16 cellular contexts compared by ENCODE assay signal in the genomic region with DNA sequence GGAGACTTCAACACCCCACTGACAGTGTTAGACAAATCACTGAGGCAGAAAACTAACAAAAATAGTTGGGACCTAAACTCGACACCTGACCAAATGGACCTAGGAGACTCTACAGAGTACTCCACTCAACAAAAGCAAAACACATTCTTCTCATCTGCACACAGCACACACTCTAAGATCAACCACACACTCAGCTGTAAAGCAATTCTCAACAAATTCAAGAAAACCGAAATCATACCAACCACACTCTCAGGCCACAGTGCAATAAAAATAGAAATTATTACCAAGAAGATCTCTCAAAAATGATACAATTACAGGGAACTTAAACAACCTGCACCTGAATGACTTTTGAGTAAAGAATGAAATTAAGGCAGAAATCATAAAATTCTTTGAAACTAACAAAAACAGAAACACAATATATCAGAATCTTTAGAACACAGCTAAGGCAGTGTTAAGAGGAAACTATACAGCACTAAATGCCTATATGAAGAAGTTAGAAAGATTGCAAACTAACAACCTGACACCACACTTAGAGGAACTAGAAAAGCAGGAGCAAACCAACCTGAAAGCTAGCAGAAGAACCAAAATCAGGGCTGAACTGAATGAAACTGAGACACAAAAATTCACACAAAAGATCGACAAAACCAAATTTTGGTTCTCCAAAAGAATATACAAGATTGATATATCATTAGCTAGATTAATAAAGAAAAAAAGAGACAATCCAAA. TPM values are rescaled to one million over a fixed set of nuclear protein-coding genes. Genes with fewer than 3 reads are reported as not detected.
A peak's percentile ranks its signal among the peaks of the same experiment; 100 is the strongest.
DNase-seq lines count a peak whose midpoint lies in the region; ATAC-seq and TF ChIP-seq lines count a peak whose summit lies in the region.
"Had no signal": no experiment of that assay in that cellular context is flagged by ENCODE, and none has a peak within 500 bp of the region (broad histone marks: within the 10 kb centered on the region; RNA-seq: fewer than 3 reads in every experiment).

No MANE protein-coding gene starts in this region.

- no peak overlapping the region for H3K4me3 ChIP-seq in heart left ventricle
- no peak overlapping the region for H3K4me3 ChIP-seq in left ventricle myocardium inferior
- H3K4me3 ChIP-seq: suprapubic skin had no signal

- DNase-seq in GM13977 (ENCODE audit: low spot score) (peak; percentile 21), heart left ventricle (no peak), left ventricle myocardium inferior (no peak), NCI-H1417 treated with DMSO at 0.1 percent for 48 hours (lab: John Stamatoyannopoulos, UW) (no peak)
- no peak for DNase-seq in activated CD4-positive, alpha-beta T cell treated with anti-CD3 and anti-CD28 coated beads, Interleukin-2, amount 50 U/mL, for 48 hours
- DNase-seq: activated T-cell treated with anti-CD3 and anti-CD28 coated beads, Interleukin-2, amount 50 U/mL, for 1 hour; DND-41; GOT3; hypothalamus; KG1; NCI-H446 treated with DMSO at 0.1 percent for 48 hours; SIG-M5 had no signal

- H3K27ac ChIP-seq in heart left ventricle (no peak overlapping the region), left ventricle myocardium inferior (replicated peaks) (no peak overlapping the region)
- H3K27ac ChIP-seq: suprapubic skin had no signal

- no peak for TF ChIP-seq POLR2A in heart left ventricle (IDR thresholded peaks at IDR 0.05)

- in situ Hi-C loops in GM13977 (cut with MboI; ENCODE audit: low pct_unique_long_range_greater_than_20kb, low sequenced_read_pairs, unreplicated experiment), result no loop called here

- no peaks in the 10 kb centered on the region for H3K4me1 ChIP-seq in heart left ventricle
- H3K4me1 ChIP-seq in left ventricle myocardium inferior, result no peaks in the 10 kb centered on the region
- H3K4me1 ChIP-seq: suprapubic skin had no signal

- H3K9me3 ChIP-seq in heart left ventricle, result peaks cover 0 to 6% (median 0%) of the 10 kb centered on the region in 12 donors
- H3K9me3 ChIP-seq in left ventricle myocardium inferior (replicated peaks), result no peaks in the 10 kb centered on the region
- H3K9me3 ChIP-seq: suprapubic skin had no signal

- intact Hi-C loops in heart left ventricle (cut with DNase I) (no loop called here), left ventricle myocardium inferior (cut with micrococcal nuclease) (no loop called here)

- 97 to 99% (median 97%) methylated on average over 3 of the region's 3 CpGs for WGBS in heart left ventricle, 4 donors

- ATAC-seq in GM19395 (IDR thresholded peaks at IDR 0.05; ENCODE audit: unreplicated experiment) (peak; percentile 94), HG02642 (IDR thresholded peaks at IDR 0.05; ENCODE audit: poor library complexity, unreplicated experiment) (peak; percentile 81), HG03342 (IDR thresholded peaks at IDR 0.05; ENCODE audit: unreplicated experiment) (peak; percentile 81), heart left ventricle (no peak)

- H3K27me3 ChIP-seq in heart left ventricle, result no peaks in the 10 kb centered on the region
- no peaks in the 10 kb centered on the region for H3K27me3 ChIP-seq in left ventricle myocardium inferior (ENCODE audit: low read depth)
- H3K27me3 ChIP-seq: suprapubic skin had no signal

- H3K36me3 ChIP-seq in heart left ventricle (peaks cover 0 to 30% (median 7%) of the 10 kb centered on the region in 9 donors), left ventricle myocardium inferior (peaks cover 24% of the 10 kb centered on the region)

- TF ChIP-seq CTCF in GM13977 (IDR thresholded peaks at IDR 0.05; ENCODE audit: extremely low read depth, insufficient read depth, missing control alignments), result no peak
- TF ChIP-seq CTCF in heart left ventricle (IDR thresholded peaks at IDR 0.05), result no peak
- no peak for TF ChIP-seq CTCF in left ventricle myocardium inferior (IDR thresholded peaks at IDR 0.05; ENCODE audit: borderline replicate concordance)

RNA-seq across cellular contexts. Expression of a gene that starts 46.3 kb away (rescaled TPM):
- total RNA-seq in heart left ventricle, result 10 to 100 TPM in 3 of 9 donors, 1 to 10 TPM in 6; 6.6 to 14.3 (median 8.8) TPM
- 1 to 10 TPM; 5.8 TPM for polyA plus RNA-seq in heart left ventricle
- total RNA-seq in left ventricle myocardium inferior, result 10.6 TPM

Comparison
In these comparisons a context has a peak if more than half of its experiments do, and no peak if none do; other contexts are left out.
1. ATAC-seq: peak in GM19395 (single experiment), HG02642 (single experiment) and HG03342 (single experiment); none in heart left ventricle (0 of 4).